In genomic region chr13:51588406-51588949, GRCh38 we compare ENCODE assay signal across 2 cellular contexts.
A peak's percentile ranks its signal among the peaks of the same experiment; 100 is the strongest.
TF ChIP-seq lines count a peak whose summit lies in the region.

No MANE protein-coding gene starts in this region.

TF ChIP-seq in HEK293, 187 proteins besides CTCF, POLR2A, EP300 and RAD21:
- TF ChIP-seq GLIS2 (tag by site-specific recombination; IDR thresholded peaks at IDR 0.05), result no peak
- TF ChIP-seq ZNF585B (tag by site-specific recombination; IDR thresholded peaks at IDR 0.05), result no peak
- TF ChIP-seq ZNF707 (tag by site-specific recombination; IDR thresholded peaks at IDR 0.05), result no peak
- no peak for TF ChIP-seq ZBTB1 (tag by site-specific recombination; IDR thresholded peaks at IDR 0.05)
- peak; percentile 40; the same call in 1 of the 2 replicates for TF ChIP-seq SCRT2 (tag by site-specific recombination; IDR thresholded peaks at IDR 0.05)
- peak; percentile 1; the same call in 1 of the 2 replicates for TF ChIP-seq ZIC2 (tag by site-specific recombination; IDR thresholded peaks at IDR 0.05)
- TF ChIP-seq SALL2 (tag by site-specific recombination; IDR thresholded peaks at IDR 0.05; ENCODE audit: borderline replicate concordance), result no peak
- TF ChIP-seq HOXC10 (CRISPR knock-in tag; IDR thresholded peaks at IDR 0.05), result no peak
- TF ChIP-seq ZNF692 (tag by site-specific recombination; IDR thresholded peaks at IDR 0.05), result no peak
- TF ChIP-seq ZNF791 (tag by site-specific recombination; IDR thresholded peaks at IDR 0.05), result no peak
- no peak for TF ChIP-seq PRDM1 (tag by site-specific recombination; IDR thresholded peaks at IDR 0.05)
- no peak for TF ChIP-seq ZNF830 (tag by site-specific recombination; IDR thresholded peaks at IDR 0.05; ENCODE audit: low read depth)
- TF ChIP-seq YY1 (tag by site-specific recombination; IDR thresholded peaks at IDR 0.05), result no peak
- TF ChIP-seq ZXDB (tag by site-specific recombination; IDR thresholded peaks at IDR 0.05), result no peak
- no peak for TF ChIP-seq ZNF157 (tag by site-specific recombination; IDR thresholded peaks at IDR 0.05)
- TF ChIP-seq ZNF843 (tag by site-specific recombination; IDR thresholded peaks at IDR 0.05), result no peak
- TF ChIP-seq ZNF239 (tag by site-specific recombination; IDR thresholded peaks at IDR 0.05), result no peak
- TF ChIP-seq ZNF350 (tag by site-specific recombination; IDR thresholded peaks at IDR 0.05), result no peak
- peak; percentile 93 for TF ChIP-seq ZFP3 (tag by site-specific recombination; IDR thresholded peaks at IDR 0.05; ENCODE audit: low read depth)
- TF ChIP-seq EGR2 (tag by site-specific recombination; IDR thresholded peaks at IDR 0.05; ENCODE audit: low read depth), result no peak
- TF ChIP-seq ZBTB48 (tag by site-specific recombination; IDR thresholded peaks at IDR 0.05), result no peak

TF ChIP-seq in GM12878, 131 proteins besides CTCF, POLR2A, EP300 and RAD21:
- no peak for TF ChIP-seq ZSCAN29 (IDR thresholded peaks at IDR 0.05)
- no peak for TF ChIP-seq SMC3 (IDR thresholded peaks at IDR 0.05; ENCODE audit: borderline replicate concordance, low read length)
- no peak for TF ChIP-seq TCF7 (IDR thresholded peaks at IDR 0.05; ENCODE audit: borderline replicate concordance)
- no peak for TF ChIP-seq CREB1 (IDR thresholded peaks at IDR 0.05; ENCODE audit: low read depth)
- no peak for TF ChIP-seq ATF7 (IDR thresholded peaks at IDR 0.05; ENCODE audit: low read depth)
- TF ChIP-seq PML (IDR thresholded peaks at IDR 0.05; ENCODE audit: low read length), result no peak
- TF ChIP-seq ETV6 (conservative IDR thresholded peaks at IDR 0.05 in 1 of 2, IDR thresholded peaks at IDR 0.05 in 1 of 2; ENCODE audit: borderline replicate concordance in 1 of 2, low read depth in 1 of 2), result no peak
- no peak for TF ChIP-seq ZZZ3 (IDR thresholded peaks at IDR 0.05; ENCODE audit: control insufficient read depth, insufficient read length, low read depth)
- no peak for TF ChIP-seq IRF5 (IDR thresholded peaks at IDR 0.05; ENCODE audit: borderline replicate concordance)
- TF ChIP-seq POU2F2 (IDR thresholded peaks at IDR 0.05; ENCODE audit: borderline replicate concordance, low read depth, low read length), result no peak
- no peak for TF ChIP-seq KLF5 (IDR thresholded peaks at IDR 0.05; ENCODE audit: partially characterized antibody)
- no peak for TF ChIP-seq BCL3 (IDR thresholded peaks at IDR 0.05; ENCODE audit: borderline replicate concordance, insufficient read depth, low read depth, low read length, poor library complexity, severe bottlenecking)
- TF ChIP-seq CBFB (IDR thresholded peaks at IDR 0.05; ENCODE audit: low read depth), result no peak
- no peak for TF ChIP-seq FOXM1 (IDR thresholded peaks at IDR 0.05; ENCODE audit: low read depth, low read length)
- TF ChIP-seq CUX1 (IDR thresholded peaks at IDR 0.05; ENCODE audit: insufficient replicate concordance, low read depth, low read length), result no peak
- TF ChIP-seq EGR1 (IDR thresholded peaks at IDR 0.05; ENCODE audit: borderline replicate concordance in 1 of 2, low read depth in 2 of 2, low read length in 2 of 2), result no peak
- TF ChIP-seq ZNF592 (IDR thresholded peaks at IDR 0.05), result no peak
